Comparison of ENCODE assay signal across 8 cellular contexts in genomic region chr16:84618428-84619102, GRCh38. TPM values are rescaled to one million over a fixed set of nuclear protein-coding genes. Genes with fewer than 3 reads are reported as not detected.
DNase-seq lines count a peak whose midpoint lies in the region; ATAC-seq lines count a peak whose summit lies in the region.

No MANE protein-coding gene starts in this region.

- no peak for ATAC-seq in central memory CD8-positive, alpha-beta T cell (replicated peaks; ENCODE audit: extremely low read depth, poor library complexity, severe bottlenecking)
- ATAC-seq in GM18868 (IDR thresholded peaks at IDR 0.05; ENCODE audit: unreplicated experiment) (no peak), GM19463 (IDR thresholded peaks at IDR 0.05; ENCODE audit: unreplicated experiment) (no peak)

- H3K36me3 ChIP-seq in mesodermal cell (ENCODE audit: control insufficient read depth, insufficient read depth, low read length) = peaks cover 25% of the 10 kb centered on the region

- peak overlapping the region; percentile 97 for H3K4me3 Mint-ChIP-seq in central memory CD8-positive, alpha-beta T cell

- H3K9me3 ChIP-seq in mesodermal cell (ENCODE audit: control insufficient read depth, low read length) = no peaks in the 10 kb centered on the region

- peaks cover 54% of the 10 kb centered on the region for H3K4me1 Mint-ChIP-seq in central memory CD8-positive, alpha-beta T cell

- H3K27ac Mint-ChIP-seq in central memory CD8-positive, alpha-beta T cell (ENCODE audit: low read depth) = peak overlapping the region; percentile 88

- no peaks in the 10 kb centered on the region for H3K9me3 Mint-ChIP-seq in central memory CD8-positive, alpha-beta T cell

- H3K27me3 Mint-ChIP-seq in central memory CD8-positive, alpha-beta T cell = no peaks in the 10 kb centered on the region

- DNase-seq in NCI-H1092 (lab: John Stamatoyannopoulos, UW) (peak; percentile 9), NCI-H1092 treated with DMSO at 0.1 percent for 48 hours (lab: John Stamatoyannopoulos, UW) (no peak), NOMO-1 (lab: John Stamatoyannopoulos, UW; ENCODE audit: unreplicated experiment in 2 of 2) (peak; percentile 43 to 64)
- DNase-seq in central memory CD8-positive, alpha-beta T cell (ENCODE audit: low spot score in 2 of 2) = no peak
- no peak for DNase-seq in stimulated activated naive CD4-positive, alpha-beta T cell (lab: John Stamatoyannopoulos, UW)

- WGBS in mesodermal cell (ENCODE audit: insufficient coverage in 2 of 2), 2 experiments = 0 to 2% methylated on average over 5 to 9 of the region's 9 CpGs

- peak overlapping the region; percentile 14 for H3K4me3 ChIP-seq in mesodermal cell (ENCODE audit: extremely low read depth, insufficient read depth, low read length, poor library complexity, severe bottlenecking)

- H3K36me3 Mint-ChIP-seq in central memory CD8-positive, alpha-beta T cell (ENCODE audit: insufficient read depth) = peaks cover 34% of the 10 kb centered on the region

- peaks cover 34% of the 10 kb centered on the region for H3K4me1 ChIP-seq in mesodermal cell (ENCODE audit: control insufficient read depth, insufficient read depth, low read length, poor library complexity, severe bottlenecking)

- peak overlapping the region; percentile 98 for H3K27ac ChIP-seq in mesodermal cell (ENCODE audit: low read depth, low read length, severe bottlenecking)

RNA-seq across cellular contexts. Expression of gene COTL1, which starts 0.7 kb away (rescaled TPM):
- 247 TPM for polyA plus RNA-seq in mesodermal cell (2013, experiment 1 of 2)
- 194 TPM for polyA plus RNA-seq in mesodermal cell (2013, experiment 2 of 2)

RNA-seq across cellular contexts. Expression of gene KLHL36, which starts 29.7 kb away (rescaled TPM):
- polyA plus RNA-seq in mesodermal cell (2013, experiment 1 of 2) = 20.6 TPM
- polyA plus RNA-seq in mesodermal cell (2013, experiment 2 of 2) = 17.8 TPM

Comparison
In these comparisons a context has a peak if more than half of its experiments do, and no peak if none do; other contexts are left out.
1. DNase-seq: peak in NCI-H1092 (single experiment) and NOMO-1 (2 of 2); none in NCI-H1092 treated with DMSO at 0.1 percent for 48 hours (single experiment), central memory CD8-positive, alpha-beta T cell (0 of 2) and stimulated activated naive CD4-positive, alpha-beta T cell (0 of 6).